In the genomic region with DNA sequence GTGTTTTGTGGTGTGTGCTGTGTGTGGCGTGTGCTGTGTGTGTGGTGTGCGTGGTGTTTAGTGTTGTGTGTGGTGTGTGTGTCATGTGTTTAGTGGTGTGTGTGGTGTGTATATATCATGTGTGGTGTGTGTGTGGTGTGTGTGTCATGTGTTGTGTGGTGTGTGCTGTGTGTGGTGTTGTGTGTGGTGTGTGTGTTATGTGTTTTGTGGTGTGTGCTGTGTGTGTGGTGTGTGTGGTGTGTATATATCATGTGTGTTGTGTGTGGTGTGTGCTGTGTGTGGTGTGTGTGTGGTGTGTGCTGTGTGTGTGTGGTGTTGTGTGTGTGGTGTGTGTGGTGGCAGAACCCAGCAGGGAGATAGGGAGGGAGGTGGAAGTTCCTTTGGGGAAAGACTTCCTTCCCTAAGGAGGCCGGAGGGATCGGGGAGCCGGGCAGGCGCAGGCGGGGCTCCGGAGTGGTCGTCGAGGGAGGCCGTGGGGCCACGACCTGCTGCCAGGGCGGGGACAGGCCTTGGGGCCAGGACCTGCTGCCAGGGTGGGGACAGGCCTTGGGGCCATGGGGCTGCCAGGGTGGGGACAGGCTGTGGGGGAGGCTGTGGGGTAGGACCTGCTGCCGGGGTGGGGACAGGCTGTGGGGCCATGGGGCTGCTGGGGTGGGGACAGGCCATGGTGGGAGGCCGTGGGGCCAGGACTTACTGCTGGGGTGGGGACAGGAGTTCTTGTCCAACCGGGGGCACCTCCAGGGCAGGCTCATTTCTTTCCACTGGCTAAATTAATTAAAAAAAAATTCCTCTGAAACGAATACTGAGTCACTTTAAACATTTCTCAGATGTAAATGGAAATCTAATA, we compare ENCODE assay signal across 9 cellular contexts. TPM values are rescaled to one million over a fixed set of nuclear protein-coding genes. Genes with fewer than 3 reads are reported as not detected.
DNase-seq lines count a peak whose midpoint lies in the region; ATAC-seq, FAIRE-seq and TF ChIP-seq lines count a peak whose summit lies in the region.
"Had no signal": no experiment of that assay in that cellular context is flagged by ENCODE, and none has a peak within 500 bp of the region (broad histone marks: within the 10 kb centered on the region; RNA-seq: fewer than 3 reads in every experiment).

No MANE protein-coding gene starts in this region.

- H3K4me1 Mint-ChIP-seq in activated naive CD8-positive, alpha-beta T cell (ENCODE audit: low read depth), result peaks cover 38% of the 10 kb centered on the region
- H3K4me1 Mint-ChIP-seq in naive B cell, result peaks cover 18 to 19% (median 19%) of the 10 kb centered on the region in 3 donors

- ATAC-seq in naive B cell (ENCODE audit: low read depth in 2 of 2) (peak; percentile 19 to 21), GM21825 (IDR thresholded peaks at IDR 0.05; ENCODE audit: unreplicated experiment) (no peak), HG03457 (IDR thresholded peaks at IDR 0.05; ENCODE audit: unreplicated experiment) (no peak)
- ATAC-seq: right lobe of liver had no signal

- peaks cover 16% of the 10 kb centered on the region for H3K36me3 Mint-ChIP-seq in activated naive CD8-positive, alpha-beta T cell
- peaks cover 8 to 11% of the 10 kb centered on the region in 2 donors for H3K36me3 Mint-ChIP-seq in naive B cell

- DNase-seq in stimulated activated naive CD4-positive, alpha-beta T cell treated with Interleukin-2 at 50 U/mL for 16 hours (lab: John Stamatoyannopoulos, UW), result peak; percentile 62
- DNase-seq in stimulated activated naive CD4-positive, alpha-beta T cell (lab: John Stamatoyannopoulos, UW), result no peak
- DNase-seq in naive B cell (no peak), GM19240 (ENCODE audit: insufficient read length, low spot score) (no peak), GM12891 (ENCODE audit: insufficient read length, low spot score) (no peak)

- TF ChIP-seq POLR2A in GM12891 (IDR thresholded peaks at IDR 0.05; ENCODE audit: low read depth, low read length), result no peak

- FAIRE-seq in GM12891 (lab: Jason Lieb, UNC), result no peak

- H3K27me3 Mint-ChIP-seq in activated naive CD8-positive, alpha-beta T cell, result no peaks in the 10 kb centered on the region
- no peaks in the 10 kb centered on the region for H3K27me3 Mint-ChIP-seq in naive B cell

- peak overlapping the region; percentile 91 for H3K27ac Mint-ChIP-seq in activated naive CD8-positive, alpha-beta T cell
- H3K27ac Mint-ChIP-seq in naive B cell, result peak overlapping the region; percentile 50 to 95 (median 85)

- peaks cover 9% of the 10 kb centered on the region for H3K9me3 Mint-ChIP-seq in activated naive CD8-positive, alpha-beta T cell (ENCODE audit: low read depth)
- H3K9me3 Mint-ChIP-seq in naive B cell, result peaks cover 2 to 11% (median 7%) of the 10 kb centered on the region in 7 donors

- peak overlapping the region; percentile 57 for H3K4me3 Mint-ChIP-seq in activated naive CD8-positive, alpha-beta T cell
- H3K4me3 Mint-ChIP-seq in naive B cell, result peak overlapping the region in 7 of 8 donors; percentile 34 to 71 (median 52)

TF ChIP-seq in GM12891, 5 proteins besides CTCF, POLR2A, EP300 and RAD21:
- no peak for TF ChIP-seq POLR2AphosphoS5 (IDR thresholded peaks at IDR 0.05; ENCODE audit: low read depth, low read length)
- TF ChIP-seq POU2F2 (IDR thresholded peaks at IDR 0.05; ENCODE audit: low read depth, low read length), result no peak
- no peak for TF ChIP-seq SPI1 (IDR thresholded peaks at IDR 0.05; ENCODE audit: low read depth, low read length)
- no peak for TF ChIP-seq PAX5 (IDR thresholded peaks at IDR 0.05; ENCODE audit: insufficient read depth, low read length, severe bottlenecking)
- TF ChIP-seq TAF1 (IDR thresholded peaks at IDR 0.05; ENCODE audit: low read depth, low read length), result no peak

RNA-seq across cellular contexts. Expression of a gene that starts 15.2 kb away (rescaled TPM):
- polyA plus RNA-seq in naive B cell (ENCODE audit: low read depth in 6 of 6), result 10 to 100 TPM; 46.7 to 60.7 (median 55.0) TPM
- 34.2 TPM for polyA plus RNA-seq in GM12891 (2012; ENCODE audit: low read depth, missing spikeins)

RNA-seq across cellular contexts. Expression of a gene that starts 36.8 kb away (rescaled TPM):
- polyA plus RNA-seq in naive B cell (ENCODE audit: low read depth in 6 of 6), result not detected
- 0.05 TPM for polyA plus RNA-seq in GM12891 (2012; ENCODE audit: low read depth, missing spikeins)

RNA-seq across cellular contexts. Expression of a gene that starts 57.3 kb away (rescaled TPM):
- 10 to 100 TPM; 21.9 to 33.8 (median 28.0) TPM for polyA plus RNA-seq in naive B cell (ENCODE audit: low read depth in 6 of 6)
- 35.8 TPM for polyA plus RNA-seq in GM12891 (2012; ENCODE audit: low read depth, missing spikeins)

RNA-seq across cellular contexts. Expression of a gene that starts 57.5 kb away (rescaled TPM):
- 10 to 100 TPM; 10.1 to 17.5 (median 13.0) TPM for polyA plus RNA-seq in naive B cell (ENCODE audit: low read depth in 6 of 6)
- 13.5 TPM for polyA plus RNA-seq in GM12891 (2012; ENCODE audit: low read depth, missing spikeins)

Comparison
In these comparisons a context has a peak if more than half of its experiments do, and no peak if none do; other contexts are left out.
1. ATAC-seq: peak in naive B cell (2 of 2); none in GM21825 (single experiment) and HG03457 (single experiment).